1 cellular context compared by ENCODE assay signal in the genomic region with DNA sequence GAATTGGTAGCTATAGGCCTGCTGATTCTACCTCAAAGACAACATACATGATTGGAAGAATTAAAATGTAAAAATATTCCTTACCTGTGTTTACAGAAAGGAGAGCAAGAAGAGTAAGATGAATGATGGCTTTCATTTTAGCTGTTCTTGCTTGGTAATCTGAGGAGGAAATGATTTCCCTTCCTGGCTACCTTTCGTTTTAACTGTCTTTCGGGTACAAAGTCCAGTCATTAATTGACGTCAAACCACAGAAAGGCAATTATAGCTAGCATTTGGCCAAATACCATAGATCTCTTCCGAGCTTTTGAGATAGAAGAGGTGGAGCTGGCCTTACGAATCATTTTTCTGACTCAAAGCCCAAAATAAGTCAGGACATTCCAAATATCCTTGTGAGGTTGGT.
TF ChIP-seq lines count a peak whose summit lies in the region.

A gene with protein sequence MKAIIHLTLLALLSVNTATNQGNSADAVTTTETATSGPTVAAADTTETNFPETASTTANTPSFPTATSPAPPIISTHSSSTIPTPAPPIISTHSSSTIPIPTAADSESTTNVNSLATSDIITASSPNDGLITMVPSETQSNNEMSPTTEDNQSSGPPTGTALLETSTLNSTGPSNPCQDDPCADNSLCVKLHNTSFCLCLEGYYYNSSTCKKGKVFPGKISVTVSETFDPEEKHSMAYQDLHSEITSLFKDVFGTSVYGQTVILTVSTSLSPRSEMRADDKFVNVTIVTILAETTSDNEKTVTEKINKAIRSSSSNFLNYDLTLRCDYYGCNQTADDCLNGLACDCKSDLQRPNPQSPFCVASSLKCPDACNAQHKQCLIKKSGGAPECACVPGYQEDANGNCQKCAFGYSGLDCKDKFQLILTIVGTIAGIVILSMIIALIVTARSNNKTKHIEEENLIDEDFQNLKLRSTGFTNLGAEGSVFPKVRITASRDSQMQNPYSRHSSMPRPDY (minus strand): TSS at position 175 of the 400 bp plus-strand sequence. CDS start 39 bp downstream, at position 136.

TF ChIP-seq in GM12878, 131 proteins besides CTCF, POLR2A, EP300 and RAD21 (continued from another document):
- TF ChIP-seq, protein P1, sequence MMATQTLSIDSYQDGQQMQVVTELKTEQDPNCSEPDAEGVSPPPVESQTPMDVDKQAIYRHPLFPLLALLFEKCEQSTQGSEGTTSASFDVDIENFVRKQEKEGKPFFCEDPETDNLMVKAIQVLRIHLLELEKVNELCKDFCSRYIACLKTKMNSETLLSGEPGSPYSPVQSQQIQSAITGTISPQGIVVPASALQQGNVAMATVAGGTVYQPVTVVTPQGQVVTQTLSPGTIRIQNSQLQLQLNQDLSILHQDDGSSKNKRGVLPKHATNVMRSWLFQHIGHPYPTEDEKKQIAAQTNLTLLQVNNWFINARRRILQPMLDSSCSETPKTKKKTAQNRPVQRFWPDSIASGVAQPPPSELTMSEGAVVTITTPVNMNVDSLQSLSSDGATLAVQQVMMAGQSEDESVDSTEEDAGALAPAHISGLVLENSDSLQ (IDR thresholded peaks at IDR 0.05): 0 out of 2 replicates have a peak, but pooled peaks have one; percentile 26
- TF ChIP-seq TCF12 (IDR thresholded peaks at IDR 0.05; ENCODE audit: low read depth, low read length) (no peak), STAT3 (IDR thresholded peaks at IDR 0.05; ENCODE audit: low read depth, low read length) (no peak), BCL11A (IDR thresholded peaks at IDR 0.05; ENCODE audit: low read depth, low read length) (peak; percentile 72; the same call in 1 of the 2 replicates), ZNF274 (IDR thresholded peaks at IDR 0.05; ENCODE audit: insufficient read depth, insufficient read length) (no peak), HCFC1 (IDR thresholded peaks at IDR 0.05; ENCODE audit: low read length) (no peak), NR2C1 (IDR thresholded peaks at IDR 0.05) (no peak), ZNF24 (IDR thresholded peaks at IDR 0.05) (peak; percentile 82), ZBED1 (IDR thresholded peaks at IDR 0.05; ENCODE audit: borderline replicate concordance) (no peak), RAD51 (IDR thresholded peaks at IDR 0.05) (0 out of 2 replicates have a peak, but pooled peaks have one; percentile 8), IKZF2 (IDR thresholded peaks at IDR 0.05) (peak; percentile 43 to 77; a peak in 2 of 4 replicates), ATF7 (IDR thresholded peaks at IDR 0.05; ENCODE audit: low read depth) (peak; percentile 72), IKZF1 (conservative IDR thresholded peaks at IDR 0.05) (peak; percentile 76), SIN3A (IDR thresholded peaks at IDR 0.05; ENCODE audit: low read depth, low read length) (no peak), MTA2 (IDR thresholded peaks at IDR 0.05; ENCODE audit: low read depth) (peak; percentile 93), BHLHE40 (IDR thresholded peaks at IDR 0.05; ENCODE audit: borderline replicate concordance in 1 of 2, low read depth in 2 of 2, low read length in 1 of 2) (peak in 1 of 2 experiments; percentile 3; a peak in 1 of 4 replicates), NBN (IDR thresholded peaks at IDR 0.05) (peak; percentile 62; the same call in 1 of the 2 replicates), BMI1 (IDR thresholded peaks at IDR 0.05; ENCODE audit: borderline replicate concordance) (0 out of 2 replicates have a peak, but pooled peaks have one; percentile 23), GATAD2B (conservative IDR thresholded peaks at IDR 0.05; ENCODE audit: low read depth) (peak; percentile 17; the same call in 1 of the 2 replicates), NFIC (IDR thresholded peaks at IDR 0.05; ENCODE audit: low read depth, low read length) (no peak)
- TF ChIP-seq, protein P2, sequence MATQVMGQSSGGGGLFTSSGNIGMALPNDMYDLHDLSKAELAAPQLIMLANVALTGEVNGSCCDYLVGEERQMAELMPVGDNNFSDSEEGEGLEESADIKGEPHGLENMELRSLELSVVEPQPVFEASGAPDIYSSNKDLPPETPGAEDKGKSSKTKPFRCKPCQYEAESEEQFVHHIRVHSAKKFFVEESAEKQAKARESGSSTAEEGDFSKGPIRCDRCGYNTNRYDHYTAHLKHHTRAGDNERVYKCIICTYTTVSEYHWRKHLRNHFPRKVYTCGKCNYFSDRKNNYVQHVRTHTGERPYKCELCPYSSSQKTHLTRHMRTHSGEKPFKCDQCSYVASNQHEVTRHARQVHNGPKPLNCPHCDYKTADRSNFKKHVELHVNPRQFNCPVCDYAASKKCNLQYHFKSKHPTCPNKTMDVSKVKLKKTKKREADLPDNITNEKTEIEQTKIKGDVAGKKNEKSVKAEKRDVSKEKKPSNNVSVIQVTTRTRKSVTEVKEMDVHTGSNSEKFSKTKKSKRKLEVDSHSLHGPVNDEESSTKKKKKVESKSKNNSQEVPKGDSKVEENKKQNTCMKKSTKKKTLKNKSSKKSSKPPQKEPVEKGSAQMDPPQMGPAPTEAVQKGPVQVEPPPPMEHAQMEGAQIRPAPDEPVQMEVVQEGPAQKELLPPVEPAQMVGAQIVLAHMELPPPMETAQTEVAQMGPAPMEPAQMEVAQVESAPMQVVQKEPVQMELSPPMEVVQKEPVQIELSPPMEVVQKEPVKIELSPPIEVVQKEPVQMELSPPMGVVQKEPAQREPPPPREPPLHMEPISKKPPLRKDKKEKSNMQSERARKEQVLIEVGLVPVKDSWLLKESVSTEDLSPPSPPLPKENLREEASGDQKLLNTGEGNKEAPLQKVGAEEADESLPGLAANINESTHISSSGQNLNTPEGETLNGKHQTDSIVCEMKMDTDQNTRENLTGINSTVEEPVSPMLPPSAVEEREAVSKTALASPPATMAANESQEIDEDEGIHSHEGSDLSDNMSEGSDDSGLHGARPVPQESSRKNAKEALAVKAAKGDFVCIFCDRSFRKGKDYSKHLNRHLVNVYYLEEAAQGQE (IDR thresholded peaks at IDR 0.05; ENCODE audit: low read depth, low read length): no peak
- TF ChIP-seq, protein P3, sequence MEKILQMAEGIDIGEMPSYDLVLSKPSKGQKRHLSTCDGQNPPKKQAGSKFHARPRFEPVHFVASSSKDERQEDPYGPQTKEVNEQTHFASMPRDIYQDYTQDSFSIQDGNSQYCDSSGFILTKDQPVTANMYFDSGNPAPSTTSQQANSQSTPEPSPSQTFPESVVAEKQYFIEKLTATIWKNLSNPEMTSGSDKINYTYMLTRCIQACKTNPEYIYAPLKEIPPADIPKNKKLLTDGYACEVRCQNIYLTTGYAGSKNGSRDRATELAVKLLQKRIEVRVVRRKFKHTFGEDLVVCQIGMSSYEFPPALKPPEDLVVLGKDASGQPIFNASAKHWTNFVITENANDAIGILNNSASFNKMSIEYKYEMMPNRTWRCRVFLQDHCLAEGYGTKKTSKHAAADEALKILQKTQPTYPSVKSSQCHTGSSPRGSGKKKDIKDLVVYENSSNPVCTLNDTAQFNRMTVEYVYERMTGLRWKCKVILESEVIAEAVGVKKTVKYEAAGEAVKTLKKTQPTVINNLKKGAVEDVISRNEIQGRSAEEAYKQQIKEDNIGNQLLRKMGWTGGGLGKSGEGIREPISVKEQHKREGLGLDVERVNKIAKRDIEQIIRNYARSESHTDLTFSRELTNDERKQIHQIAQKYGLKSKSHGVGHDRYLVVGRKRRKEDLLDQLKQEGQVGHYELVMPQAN (conservative IDR thresholded peaks at IDR 0.05): no peak
- TF ChIP-seq, protein P4, sequence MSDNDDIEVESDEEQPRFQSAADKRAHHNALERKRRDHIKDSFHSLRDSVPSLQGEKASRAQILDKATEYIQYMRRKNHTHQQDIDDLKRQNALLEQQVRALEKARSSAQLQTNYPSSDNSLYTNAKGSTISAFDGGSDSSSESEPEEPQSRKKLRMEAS (IDR thresholded peaks at IDR 0.05; ENCODE audit: low read depth, low read length): no peak
